In genomic region chr7:82566752-82567151, GRCh38 we compare ENCODE assay signal across 20 cellular contexts.
DNase-seq lines count a peak whose midpoint lies in the region; ATAC-seq and TF ChIP-seq lines count a peak whose summit lies in the region.
"Had no signal": no experiment of that assay in that cellular context is flagged by ENCODE, and none has a peak within 500 bp of the region (broad histone marks: within the 10 kb centered on the region; RNA-seq: fewer than 3 reads in every experiment).

No MANE protein-coding gene starts in this region.

- H3K27ac ChIP-seq in brain microvascular endothelial cell = no peak overlapping the region
- H3K27ac ChIP-seq: gastroesophageal sphincter, RWPE1 had no signal

- ATAC-seq in GM19351 (IDR thresholded peaks at IDR 0.05; ENCODE audit: unreplicated experiment) = no peak
- no peak for ATAC-seq in HG03442 (IDR thresholded peaks at IDR 0.05; ENCODE audit: unreplicated experiment)
- ATAC-seq: activated CD8-positive, alpha-beta T cell treated with anti-CD3 and anti-CD28 coated beads for 36 hours; gastroesophageal sphincter; natural killer cell treated with Interleukin-12 subunit alpha and Interleukin-12 subunit beta and Interleukin-15 and Interleukin-18, amount 100 ng/mL, for 72 hours; stimulated activated memory B cell treated with anti-CD40 and anti-IgM and Interleukin-4, amounts not matched to agents 10 μg/mL and 1 μg/mL and 100 μg/mL, for 72 hours had no signal

- no peaks in the 10 kb centered on the region for H3K36me3 ChIP-seq in brain microvascular endothelial cell (replicated peaks)
- H3K36me3 ChIP-seq: gastroesophageal sphincter, tibial artery had no signal

- H3K27me3 ChIP-seq in brain microvascular endothelial cell (replicated peaks) = no peaks in the 10 kb centered on the region
- H3K27me3 ChIP-seq: gastroesophageal sphincter, tibial artery had no signal

- H3K4me3 ChIP-seq in brain microvascular endothelial cell (ENCODE audit: low read depth, low read length) = no peak overlapping the region
- H3K4me3 ChIP-seq: gastroesophageal sphincter, tibial artery had no signal

- DNase-seq in G401 (ENCODE audit: low spot score) (peak; percentile 3), NCI-H1092 treated with DMSO at 0.1 percent for 48 hours (lab: John Stamatoyannopoulos, UW) (peak; percentile 82), dermis blood vessel endothelial cell (peak; percentile 6), pons (ENCODE audit: low spot score) (peak; percentile 15), brain microvascular endothelial cell (no peak)
- DNase-seq: activated CD8-positive, alpha-beta T cell treated with anti-CD3 and anti-CD28 coated beads for 36 hours; AML-193; amniotic stem cell; CD8-positive, alpha-beta memory T cell; central memory CD4-positive, alpha-beta T cell; HCEC 1CT; Karpas-422; NCI-H1436 had no signal

- no peak for TF ChIP-seq CTCF in brain microvascular endothelial cell (IDR thresholded peaks at IDR 0.05; ENCODE audit: low read depth, low read length, missing control alignments)

- in situ Hi-C loops in G401 (cut with HindIII; ENCODE audit: low sequenced_read_pairs) = no loop called here
- in situ Hi-C loops in brain microvascular endothelial cell (cut with HindIII; ENCODE audit: low pct_ligation_motif_present, low sequenced_read_pairs) = no loop called here
